Comparison of ENCODE assay signal across 15 cellular contexts in the genomic region with DNA sequence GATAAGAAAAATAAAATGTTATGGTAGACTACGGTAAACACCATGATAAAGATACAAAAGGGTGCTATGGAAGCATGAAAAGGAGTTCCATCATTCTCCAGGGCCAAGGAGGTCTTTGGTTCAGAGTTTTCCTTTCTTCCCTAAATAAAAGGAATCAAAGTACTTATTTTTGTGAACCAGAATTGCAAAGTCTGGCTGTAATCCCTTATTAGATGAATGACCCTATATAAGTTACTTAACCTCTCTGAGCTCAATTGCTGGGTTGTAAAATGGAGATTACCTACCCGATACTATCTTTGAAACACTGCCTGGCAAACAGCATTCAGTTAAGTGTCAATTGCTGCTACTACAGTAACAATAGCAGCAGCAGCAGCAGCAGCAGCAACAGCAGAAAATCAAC.
DNase-seq lines count a peak whose midpoint lies in the region; ATAC-seq lines count a peak whose summit lies in the region.
"Had no signal": no experiment of that assay in that cellular context is flagged by ENCODE, and none has a peak within 500 bp of the region (broad histone marks: within the 10 kb centered on the region; RNA-seq: fewer than 3 reads in every experiment).

No MANE protein-coding gene starts in this region.

- no peaks in the 10 kb centered on the region for H3K27me3 Mint-ChIP-seq in memory B cell
- H3K27me3 Mint-ChIP-seq in stimulated activated memory B cell treated with anti-CD40 and anti-IgM and Interleukin-4, amounts not matched to agents 10 μg/mL and 1 μg/mL and 100 μg/mL, for 72 hours, result no peaks in the 10 kb centered on the region
- H3K27me3 Mint-ChIP-seq: CD4-positive, alpha-beta memory T cell had no signal

- no peaks in the 10 kb centered on the region for H3K9me3 ChIP-seq in HAP-1
- H3K9me3 ChIP-seq: A549 had no signal

- peaks cover 25% of the 10 kb centered on the region for H3K4me1 ChIP-seq in HAP-1

- H3K4me3 Mint-ChIP-seq in memory B cell, result no peak overlapping the region
- H3K4me3 Mint-ChIP-seq in stimulated activated memory B cell treated with anti-CD40 and anti-IgM and Interleukin-4, amounts not matched to agents 10 μg/mL and 1 μg/mL and 100 μg/mL, for 72 hours, result no peak overlapping the region
- H3K4me3 Mint-ChIP-seq: CD4-positive, alpha-beta memory T cell; GM23338; HFFc6 had no signal

- in situ Hi-C loops in HAP-1 (cut with MboI; ENCODE audit: low sequenced_read_pairs), result no loop called here

- H3K4me1 Mint-ChIP-seq in memory B cell, result peaks cover 5% of the 10 kb centered on the region
- H3K4me1 Mint-ChIP-seq in stimulated activated memory B cell treated with anti-CD40 and anti-IgM and Interleukin-4, amounts not matched to agents 10 μg/mL and 1 μg/mL and 100 μg/mL, for 72 hours, result no peaks in the 10 kb centered on the region
- H3K4me1 Mint-ChIP-seq: GM23338 had no signal

- no peak overlapping the region for H3K4me3 ChIP-seq in HAP-1
- H3K4me3 ChIP-seq: A549, GM23338 had no signal

- intact Hi-C loops in head of caudate nucleus (cut with DNase I), result no loop called here

- peaks cover 10% of the 10 kb centered on the region for H3K36me3 ChIP-seq in HAP-1 (replicated peaks)

- peaks cover 32% of the 10 kb centered on the region for H3K36me3 Mint-ChIP-seq in memory B cell
- peaks cover 52% of the 10 kb centered on the region for H3K36me3 Mint-ChIP-seq in stimulated activated memory B cell treated with anti-CD40 and anti-IgM and Interleukin-4, amounts not matched to agents 10 μg/mL and 1 μg/mL and 100 μg/mL, for 72 hours

- no peaks in the 10 kb centered on the region for H3K9me3 Mint-ChIP-seq in memory B cell
- no peaks in the 10 kb centered on the region for H3K9me3 Mint-ChIP-seq in stimulated activated memory B cell treated with anti-CD40 and anti-IgM and Interleukin-4, amounts not matched to agents 10 μg/mL and 1 μg/mL and 100 μg/mL, for 72 hours
- H3K9me3 Mint-ChIP-seq: CD4-positive, alpha-beta memory T cell; GM23338; HFFc6 had no signal

- peak overlapping the region; percentile 81 for H3K27ac Mint-ChIP-seq in memory B cell
- H3K27ac Mint-ChIP-seq in stimulated activated memory B cell treated with anti-CD40 and anti-IgM and Interleukin-4, amounts not matched to agents 10 μg/mL and 1 μg/mL and 100 μg/mL, for 72 hours, result peak overlapping the region; percentile 8
- H3K27ac Mint-ChIP-seq: GM23338, HFFc6 had no signal

- ATAC-seq in memory B cell (ENCODE audit: low read depth), result no peak
- no peak for ATAC-seq in stimulated activated memory B cell treated with anti-CD40 and anti-IgM and Interleukin-4, amounts not matched to agents 10 μg/mL and 1 μg/mL and 100 μg/mL, for 72 hours
- ATAC-seq: A549, GM23338, HCT116 had no signal

- DNase-seq in NCI-H2227 (lab: John Stamatoyannopoulos, UW; ENCODE audit: unreplicated experiment) (peak; percentile 8), NCI-H2227 treated with DMSO at 0.1 percent for 48 hours (lab: John Stamatoyannopoulos, UW) (no peak), HAP-1 (ENCODE audit: low spot score in 2 of 2) (peak; percentile 24 to 94), memory B cell (ENCODE audit: low spot score in 2 of 2) (no peak), DMS 273 treated with DMSO at 0.1 percent for 48 hours (lab: John Stamatoyannopoulos, UW) (no peak), head of caudate nucleus (no peak)
- DNase-seq: AML-193; CD4-positive, alpha-beta memory T cell; DMS79 treated with DMSO at 0.1 percent for 48 hours; GF-D8; HFFc6 had no signal

- H3K27me3 ChIP-seq in HAP-1 (ENCODE audit: low read depth), result no peaks in the 10 kb centered on the region

Comparison
In these comparisons a context has a peak if more than half of its experiments do, and no peak if none do; other contexts are left out.
1. DNase-seq: peak in NCI-H2227 (single experiment) and HAP-1 (2 of 2); none in NCI-H2227 treated with DMSO at 0.1 percent for 48 hours (single experiment), memory B cell (0 of 2), DMS 273 treated with DMSO at 0.1 percent for 48 hours (single experiment) and head of caudate nucleus (0 of 42).